1 cellular context compared by ENCODE assay signal in the genomic region with DNA sequence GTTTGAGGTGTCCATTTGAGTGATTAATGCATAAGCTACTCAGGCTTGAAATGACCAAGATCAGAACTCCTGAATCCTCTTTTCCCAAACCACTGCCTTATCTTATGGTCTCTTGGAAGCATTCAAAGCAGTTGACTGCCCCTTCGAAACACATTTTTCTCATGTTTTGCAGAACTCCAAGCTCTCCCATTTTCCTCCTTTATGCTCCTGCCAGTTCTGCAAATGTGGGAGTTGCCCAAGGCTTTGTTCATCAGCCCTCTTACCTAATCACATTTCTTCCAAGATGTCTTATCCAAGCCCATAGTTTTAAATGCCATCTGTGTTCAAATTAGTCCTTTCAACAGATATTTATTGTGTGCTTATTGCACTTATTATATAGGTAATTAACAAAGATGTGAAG.
TF ChIP-seq lines count a peak whose summit lies in the region.

No MANE protein-coding gene starts in this region.

TF ChIP-seq in IMR-90, 13 proteins besides CTCF, POLR2A, EP300 and RAD21:
- TF ChIP-seq ELK1 (IDR thresholded peaks at IDR 0.05; ENCODE audit: borderline replicate concordance, low read depth, low read length), result no peak
- no peak for TF ChIP-seq BHLHE40 (IDR thresholded peaks at IDR 0.05; ENCODE audit: low read depth, low read length)
- no peak for TF ChIP-seq NFE2L2 (IDR thresholded peaks at IDR 0.05; ENCODE audit: low read depth, low read length)
- TF ChIP-seq MXI1 (IDR thresholded peaks at IDR 0.05; ENCODE audit: borderline replicate concordance, low read depth, low read length), result no peak
- no peak for TF ChIP-seq RFX5 (IDR thresholded peaks at IDR 0.05; ENCODE audit: low read depth, low read length)
- no peak for TF ChIP-seq MAFK (IDR thresholded peaks at IDR 0.05; ENCODE audit: low read depth, low read length)
- TF ChIP-seq CEBPB (IDR thresholded peaks at IDR 0.05; ENCODE audit: low read depth, low read length), result no peak
- TF ChIP-seq, protein P1, sequence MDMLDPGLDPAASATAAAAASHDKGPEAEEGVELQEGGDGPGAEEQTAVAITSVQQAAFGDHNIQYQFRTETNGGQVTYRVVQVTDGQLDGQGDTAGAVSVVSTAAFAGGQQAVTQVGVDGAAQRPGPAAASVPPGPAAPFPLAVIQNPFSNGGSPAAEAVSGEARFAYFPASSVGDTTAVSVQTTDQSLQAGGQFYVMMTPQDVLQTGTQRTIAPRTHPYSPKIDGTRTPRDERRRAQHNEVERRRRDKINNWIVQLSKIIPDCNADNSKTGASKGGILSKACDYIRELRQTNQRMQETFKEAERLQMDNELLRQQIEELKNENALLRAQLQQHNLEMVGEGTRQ (IDR thresholded peaks at IDR 0.05; ENCODE audit: low read depth, low read length), result no peak
- TF ChIP-seq FOS (IDR thresholded peaks at IDR 0.05; ENCODE audit: low read depth, low read length), result no peak
- TF ChIP-seq RCOR1 (IDR thresholded peaks at IDR 0.05; ENCODE audit: insufficient replicate concordance, low read length), result no peak
- no peak for TF ChIP-seq MAZ (IDR thresholded peaks at IDR 0.05; ENCODE audit: borderline replicate concordance, low read depth, low read length)
- TF ChIP-seq CHD1 (IDR thresholded peaks at IDR 0.05; ENCODE audit: low read depth, low read length), result no peak
- TF ChIP-seq SMC3 (IDR thresholded peaks at IDR 0.05; ENCODE audit: low read depth, low read length), result no peak
